ENCODE assay signal across 21 cellular contexts in the genomic region with DNA sequence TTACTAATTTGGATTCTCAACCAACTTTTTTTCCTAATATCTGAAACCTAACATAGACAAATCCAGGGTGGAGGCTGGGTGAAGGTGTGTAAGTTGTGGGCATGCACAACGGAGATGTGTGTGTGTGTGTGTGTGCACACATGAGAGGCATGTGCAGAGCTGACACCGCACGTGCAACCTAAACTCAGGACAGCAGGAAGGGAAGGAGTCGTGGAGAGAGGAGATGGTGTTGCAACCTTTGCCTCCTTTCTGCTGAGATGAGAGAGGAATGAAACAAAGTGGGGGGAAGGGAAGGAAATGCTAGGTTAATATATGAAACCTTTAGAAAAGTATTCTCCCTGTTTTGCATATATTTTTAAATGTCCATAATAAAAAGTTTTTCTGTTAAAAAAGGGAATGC.
DNase-seq lines count a peak whose midpoint lies in the region; ATAC-seq and TF ChIP-seq lines count a peak whose summit lies in the region.
"Had no signal": no experiment of that assay in that cellular context is flagged by ENCODE, and none has a peak within 500 bp of the region (broad histone marks: within the 10 kb centered on the region; RNA-seq: fewer than 3 reads in every experiment).

No MANE protein-coding gene starts in this region.

- H3K27ac ChIP-seq in H9 (ENCODE audit: insufficient read length, low read depth, low read length) = no peak overlapping the region
- H3K27ac ChIP-seq: BLaER1 treated with 17β-estradiol and CSF1 and Interleukin-3, amounts not matched to agents 10 nM and 100 nM; Peyer's patch had no signal

- no peak overlapping the region for H3T11ph ChIP-seq in H9 (ENCODE audit: low read length)

- no peaks in the 10 kb centered on the region for H4K20me1 ChIP-seq in H9 (ENCODE audit: control insufficient read depth, insufficient read depth, insufficient read length)
- H4K20me1 ChIP-seq: BLaER1 treated with 17β-estradiol and CSF1 and Interleukin-3, amounts not matched to agents 10 nM and 100 nM had no signal

- H3K4me2 ChIP-seq in H9 (ENCODE audit: insufficient read depth, insufficient read length, low read length) = no peak overlapping the region
- H3K4me2 ChIP-seq: BLaER1 treated with 17β-estradiol and CSF1 and Interleukin-3, amounts not matched to agents 10 nM and 100 nM had no signal

- peak overlapping the region; percentile 8 for H3K23ac ChIP-seq in H9 (ENCODE audit: insufficient read length, low read depth, low read length)

- no peak overlapping the region for H3K18ac ChIP-seq in H9 (ENCODE audit: insufficient read length, low read depth, low read length)

- H3K9me3 ChIP-seq in H9 (ENCODE audit: control insufficient read depth, low read depth, low read length) (no peaks in the 10 kb centered on the region), T-helper 17 cell (ENCODE audit: control insufficient read depth, low read length, poor library complexity, severe bottlenecking) (no peaks in the 10 kb centered on the region)
- H3K9me3 ChIP-seq: BLaER1 treated with 17β-estradiol and CSF1 and Interleukin-3, amounts not matched to agents 10 nM and 100 nM; HAP-1; Peyer's patch had no signal

- H3K79me1 ChIP-seq in H9 (ENCODE audit: insufficient read depth, low read depth, low read length, poor library complexity, severe bottlenecking) = no peaks in the 10 kb centered on the region

- ATAC-seq in T-helper 17 cell = no peak
- ATAC-seq: CD8-positive, alpha-beta T cell; SK-N-SH treated with all-trans-retinoic acid at 6 μM for 48 hours; T-cell had no signal

- no peak for TF ChIP-seq POLR2A in NB4 (IDR thresholded peaks at IDR 0.05; ENCODE audit: extremely low read depth, insufficient read length)

- H3K27me3 Mint-ChIP-seq in H9 (ENCODE audit: low read depth) = peaks cover 2% of the 10 kb centered on the region; the same call in 1 of the 2 replicates
- no peaks in the 10 kb centered on the region for H3K27me3 Mint-ChIP-seq in T-helper 17 cell
- H3K27me3 Mint-ChIP-seq: T-cell had no signal

- no peak overlapping the region for H3K4me3 ChIP-seq in NB4 (ENCODE audit: low read depth, low read length)
- H3K4me3 ChIP-seq: BLaER1 treated with 17β-estradiol and CSF1 and Interleukin-3, amounts not matched to agents 10 nM and 100 nM; HAP-1; Peyer's patch had no signal

- no peak overlapping the region for H2AFZ ChIP-seq in H9 (ENCODE audit: low read length)

- H3K14ac ChIP-seq in H9 (ENCODE audit: insufficient read depth, low read length) = no peak overlapping the region

- H3K27ac Mint-ChIP-seq in H9 (peak overlapping the region in 1 of 3 experiments; percentile 14; a peak in 1 of 7 replicates), T-helper 17 cell (peak overlapping the region; percentile 3)
- H3K27ac Mint-ChIP-seq: CD8-positive, alpha-beta T cell; T-cell had no signal

- no peak overlapping the region for H2BK20ac ChIP-seq in H9 (ENCODE audit: low read depth, low read length, poor library complexity, severe bottlenecking)

- CTCF ChIA-PET in GM10248 (lab: Yijun Ruan, JAX) = interaction anchor here (1.1 to 1.8 kb wide), 3 partner anchors 8 to 15 kb away, joined by 3 to 10 read pairs (median 6); no protein-coding TSS in a partner anchor

- no peaks in the 10 kb centered on the region for H3K23me2 ChIP-seq in H9 (ENCODE audit: insufficient read length, low read depth, low read length, poor library complexity, severe bottlenecking)

- no CpG with 5 or more reads among the region's 4 CpGs for WGBS in H9 (ENCODE audit: extremely low coverage, insufficient read length, low lambda C conversion rate)

- DNase-seq in H9 (no peak), NB4 (ENCODE audit: low read depth) (peak; percentile 23), T-helper 17 cell (no peak), iris pigment epithelial cell (ENCODE audit: low read depth) (peak; percentile 47), GM10248 (ENCODE audit: extremely low spot score) (no peak), NCI-H187 (lab: John Stamatoyannopoulos, UW) (no peak), mesenteric fat pad (ENCODE audit: low spot score) (no peak)
- DNase-seq in activated CD4-positive, alpha-beta T cell treated with anti-CD3 and anti-CD28 coated beads, Interleukin-2, amount 50 U/mL, for 1 hour = no peak
- DNase-seq: CD8-positive, alpha-beta T cell; DMS79; MV-4-11; NCI-H1417; NCI-H1930; NCI-H345; NCI-H524 treated with DMSO at 0.1 percent for 48 hours; Peyer's patch; Right ventricle myocardium superior; T-cell had no signal

- H2AK5ac ChIP-seq in H9 (ENCODE audit: insufficient read length, low read length) = no peak overlapping the region

- H3K9me3 Mint-ChIP-seq in H9 = no peaks in the 10 kb centered on the region
- H3K9me3 Mint-ChIP-seq: CD8-positive, alpha-beta T cell; T-cell had no signal

- H2BK12ac ChIP-seq in H9 (ENCODE audit: insufficient read length, low read depth, low read length) = no peak overlapping the region

- H4K91ac ChIP-seq in H9 (ENCODE audit: insufficient read length, low read depth, low read length) = no peak overlapping the region

- H3K79me2 ChIP-seq in H9 (ENCODE audit: insufficient read depth, low read length) = no peaks in the 10 kb centered on the region

- no peak overlapping the region for H2BK15ac ChIP-seq in H9 (ENCODE audit: low read depth, low read length)

- no peak overlapping the region for H2BK120ac ChIP-seq in H9 (ENCODE audit: low read depth, low read length, poor library complexity, severe bottlenecking)

- H3K4ac ChIP-seq in H9 (ENCODE audit: low read depth, low read length) = no peak overlapping the region

- H4K5ac ChIP-seq in H9 (ENCODE audit: insufficient read length, low read depth, low read length) = no peak overlapping the region

- no peaks in the 10 kb centered on the region for H3K27me3 ChIP-seq in H9 (ENCODE audit: insufficient read depth, low read length)
- H3K27me3 ChIP-seq: BLaER1 treated with 17β-estradiol and CSF1 and Interleukin-3, amounts not matched to agents 10 nM and 100 nM; Peyer's patch had no signal

- peaks cover 42 to 48% of the 10 kb centered on the region in 2 experiments for H3K4me1 Mint-ChIP-seq in H9
- H3K4me1 Mint-ChIP-seq in T-helper 17 cell = no peaks in the 10 kb centered on the region
- H3K4me1 Mint-ChIP-seq: T-cell had no signal

- no peak overlapping the region for H4K8ac ChIP-seq in H9 (replicated peaks; ENCODE audit: insufficient read length, low read depth, low read length)

- H3K9ac ChIP-seq in H9 (ENCODE audit: extremely low read depth, insufficient read length, low read length) = no peak overlapping the region
- H3K9ac ChIP-seq: BLaER1 treated with 17β-estradiol and CSF1 and Interleukin-3, amounts not matched to agents 10 nM and 100 nM had no signal

- H3K4me3 Mint-ChIP-seq in H9 (no peak overlapping the region), T-helper 17 cell (no peak overlapping the region)
- H3K4me3 Mint-ChIP-seq: CD8-positive, alpha-beta T cell; T-cell had no signal

- no peak overlapping the region for H2BK5ac ChIP-seq in H9 (ENCODE audit: insufficient read length, low read length)

- H3K56ac ChIP-seq in H9 (ENCODE audit: insufficient read length, low read depth, low read length) = no peak overlapping the region

- TF ChIP-seq CTCF in H9 (conservative IDR thresholded peaks at IDR 0.05) = no peak
- no peak for TF ChIP-seq CTCF in NB4 (IDR thresholded peaks at IDR 0.05; ENCODE audit: low read depth, low read length)
- no peak for TF ChIP-seq CTCF in GM10248 (IDR thresholded peaks at IDR 0.05; ENCODE audit: control extremely low read depth, extremely low read depth, low read depth, missing control alignments)

- peaks cover 9% of the 10 kb centered on the region for H3K4me1 ChIP-seq in H9 (ENCODE audit: insufficient read depth, low read length)
- H3K4me1 ChIP-seq: BLaER1 treated with 17β-estradiol and CSF1 and Interleukin-3, amounts not matched to agents 10 nM and 100 nM; Peyer's patch had no signal

- POLR2A ChIA-PET in GM10248 (lab: Yijun Ruan, JAX) = no interaction called here

- no peaks in the 10 kb centered on the region for H3K36me3 Mint-ChIP-seq in H9 (ENCODE audit: insufficient read depth in 1 of 3, low read depth in 3 of 3)
- H3K36me3 Mint-ChIP-seq in T-helper 17 cell (ENCODE audit: low read depth) = peaks cover 2% of the 10 kb centered on the region
- H3K36me3 Mint-ChIP-seq: CD8-positive, alpha-beta T cell had no signal

Comparison
In these comparisons a context has a peak if more than half of its experiments do, and no peak if none do; other contexts are left out.
1. DNase-seq: peak in NB4 (single experiment) and iris pigment epithelial cell (single experiment); none in H9 (single experiment), T-helper 17 cell (0 of 3), GM10248 (single experiment), NCI-H187 (0 of 2), mesenteric fat pad (single experiment) and activated CD4-positive, alpha-beta T cell treated with anti-CD3 and anti-CD28 coated beads, Interleukin-2, amount 50 U/mL, for 1 hour (single experiment).